15 cellular contexts compared by ENCODE assay signal in genomic region chr7:127346575-127347256, GRCh38. TPM values are rescaled to one million over a fixed set of nuclear protein-coding genes. Genes with fewer than 3 reads are reported as not detected.
DNase-seq lines count a peak whose midpoint lies in the region; ATAC-seq and TF ChIP-seq lines count a peak whose summit lies in the region.
"Had no signal": no experiment of that assay in that cellular context is flagged by ENCODE, and none has a peak within 500 bp of the region (broad histone marks: within the 10 kb centered on the region; RNA-seq: fewer than 3 reads in every experiment).

No MANE protein-coding gene starts in this region.

- DNase-seq in activated CD4-positive, alpha-beta T cell treated with anti-CD3 and anti-CD28 coated beads for 36 hours: peak; percentile 5
- no peak for DNase-seq in activated CD4-positive, alpha-beta T cell treated with anti-CD3 and anti-CD28 coated beads, Interleukin-2, amount 50 U/mL, for 1 hour
- DNase-seq in CD8-positive, alpha-beta T cell: no peak
- no peak for DNase-seq in natural killer cell treated with Interleukin-12 subunit alpha and Interleukin-12 subunit beta and Interleukin-15 and Interleukin-18, amount 100 ng/mL, for 72 hours (ENCODE audit: low spot score)
- DNase-seq in T1000 (lab: John Stamatoyannopoulos, UW): no peak
- no peak for DNase-seq in activated CD4-positive, CD25-positive, alpha-beta regulatory T cell (lab: John Stamatoyannopoulos, UW)
- no peak for DNase-seq in PC-3
- DNase-seq: amniotic stem cell, GDM1, left cardiac atrium, NCI-H774 had no signal

- no TSS peak for BruUV-seq in PC-3 (replicated peaks; lab: Mats Ljungman, UMichigan)

- H3K27ac Mint-ChIP-seq in activated CD4-positive, alpha-beta T cell treated with anti-CD3 and anti-CD28 coated beads for 36 hours: no peak overlapping the region
- no peak overlapping the region for H3K27ac Mint-ChIP-seq in CD8-positive, alpha-beta T cell
- no peak overlapping the region for H3K27ac Mint-ChIP-seq in brain
- peak overlapping the region in 1 of 2 donors; percentile 18 for H3K27ac Mint-ChIP-seq in natural killer cell treated with Interleukin-12 subunit alpha and Interleukin-12 subunit beta and Interleukin-15 and Interleukin-18, amount 100 ng/mL, for 72 hours

- H3K9me2 ChIP-seq in PC-3 (replicated peaks; ENCODE audit: low read length): no peaks in the 10 kb centered on the region

- peaks cover 3% of the 10 kb centered on the region for H3K9me3 Mint-ChIP-seq in activated CD4-positive, alpha-beta T cell treated with anti-CD3 and anti-CD28 coated beads for 36 hours (ENCODE audit: low read depth)
- H3K9me3 Mint-ChIP-seq in CD8-positive, alpha-beta T cell: peaks cover 3% of the 10 kb centered on the region
- peaks cover 0 to 22% (median 4%) of the 10 kb centered on the region in 5 experiments for H3K9me3 Mint-ChIP-seq in brain
- H3K9me3 Mint-ChIP-seq in natural killer cell treated with Interleukin-12 subunit alpha and Interleukin-12 subunit beta and Interleukin-15 and Interleukin-18, amount 100 ng/mL, for 72 hours: no peaks in the 10 kb centered on the region

- no peak overlapping the region for H3K9ac ChIP-seq in PC-3 (ENCODE audit: low read length)
- H3K9ac ChIP-seq: KMS-11 had no signal

- no peak overlapping the region for H3K27ac ChIP-seq in CD8-positive, alpha-beta T cell (ENCODE audit: low read depth, low read length)
- H3K27ac ChIP-seq in PC-3 (ENCODE audit: low read length): no peak overlapping the region
- H3K27ac ChIP-seq: KMS-11, SK-N-MC, uterus had no signal

- no peak for ATAC-seq in activated CD4-positive, alpha-beta T cell treated with anti-CD3 and anti-CD28 coated beads for 36 hours
- ATAC-seq in CD8-positive, alpha-beta T cell: no peak
- ATAC-seq in natural killer cell treated with Interleukin-12 subunit alpha and Interleukin-12 subunit beta and Interleukin-15 and Interleukin-18, amount 100 ng/mL, for 72 hours: no peak
- no peak for ATAC-seq in PC-3

- H3F3A ChIP-seq in PC-3 (ENCODE audit: low read length, unreplicated experiment): no peaks in the 10 kb centered on the region

- H3K36me3 ChIP-seq in CD8-positive, alpha-beta T cell (ENCODE audit: insufficient read depth, low read length): no peaks in the 10 kb centered on the region
- no peaks in the 10 kb centered on the region for H3K36me3 ChIP-seq in PC-3 (ENCODE audit: low read depth, low read length)
- H3K36me3 ChIP-seq: uterus had no signal

- CTCF ChIA-PET in activated CD4-positive, alpha-beta T cell treated with anti-CD3 and anti-CD28 coated beads for 36 hours (lab: Charles Lee): interaction anchor here (1.4 to 2.1 kb wide), 7 partner anchors 12 to 238 kb away, joined by 3 to 10 read pairs (median 6); partner anchors contain the start of gene GCC1
- CTCF ChIA-PET in CD8-positive, alpha-beta T cell (lab: Charles Lee): interaction anchor here (1.1 to 4.5 kb wide), 12 partner anchors 11 to 168 kb away, joined by 3 to 55 read pairs (median 8); partner anchors contain the start of gene ZNF800
- CTCF ChIA-PET in PC-3 (lab: Charles Lee): no interaction called here

- no peak overlapping the region for H3K4me2 ChIP-seq in PC-3 (ENCODE audit: low read length)
- H3K4me2 ChIP-seq: KMS-11 had no signal

- H3K36me3 Mint-ChIP-seq in activated CD4-positive, alpha-beta T cell treated with anti-CD3 and anti-CD28 coated beads for 36 hours (ENCODE audit: low read depth): no peaks in the 10 kb centered on the region
- no peaks in the 10 kb centered on the region for H3K36me3 Mint-ChIP-seq in CD8-positive, alpha-beta T cell
- no peaks in the 10 kb centered on the region for H3K36me3 Mint-ChIP-seq in brain
- H3K36me3 Mint-ChIP-seq in natural killer cell treated with Interleukin-12 subunit alpha and Interleukin-12 subunit beta and Interleukin-15 and Interleukin-18, amount 100 ng/mL, for 72 hours: no peaks in the 10 kb centered on the region

- H3K4me1 ChIP-seq in CD8-positive, alpha-beta T cell (ENCODE audit: insufficient read depth, low read length): peaks cover 3% of the 10 kb centered on the region
- no peaks in the 10 kb centered on the region for H3K4me1 ChIP-seq in PC-3 (ENCODE audit: insufficient read depth, low read length)
- H3K4me1 ChIP-seq: uterus had no signal

- intact Hi-C loops in activated CD4-positive, alpha-beta T cell treated with anti-CD3 and anti-CD28 coated beads for 36 hours (cut with DNase I, micrococcal nuclease): loop anchor here (1.0 to 5.0 kb wide), 8 partner anchors 46 to 241 kb away; partner anchors contain the start of genes ARF5 (in 1 of the 2), GCC1 (in 1 of the 2), GRM8 (in 1 of the 2) and ZNF800 (in 1 of the 2)
- intact Hi-C loops in CD8-positive, alpha-beta T cell (cut with DNase I, micrococcal nuclease): loop anchor here (1.0 to 5.0 kb wide), 5 partner anchors 14 to 168 kb away; partner anchors contain the start of gene ZNF800 (in 1 of the 2)
- intact Hi-C loops in PC-3 (cut with micrococcal nuclease): loop anchor here (10.0 kb wide), 1 partner anchor 168 kb away; no protein-coding TSS in a partner anchor

- H3K79me2 ChIP-seq in PC-3 (ENCODE audit: low read length): no peaks in the 10 kb centered on the region

- no peak overlapping the region for H2AFZ ChIP-seq in PC-3 (ENCODE audit: low read length)

- no peaks in the 10 kb centered on the region for H3K27me3 ChIP-seq in CD8-positive, alpha-beta T cell (ENCODE audit: insufficient read depth, low read length)
- H3K27me3 ChIP-seq in PC-3 (ENCODE audit: low read length): no peaks in the 10 kb centered on the region
- H3K27me3 ChIP-seq: uterus had no signal

- H3K4me1 Mint-ChIP-seq in activated CD4-positive, alpha-beta T cell treated with anti-CD3 and anti-CD28 coated beads for 36 hours: peaks cover 16% of the 10 kb centered on the region
- peaks cover 22% of the 10 kb centered on the region for H3K4me1 Mint-ChIP-seq in CD8-positive, alpha-beta T cell (ENCODE audit: low read depth)
- H3K4me1 Mint-ChIP-seq in brain: no peaks in the 10 kb centered on the region
- peaks cover 20 to 27% of the 10 kb centered on the region in 2 donors for H3K4me1 Mint-ChIP-seq in natural killer cell treated with Interleukin-12 subunit alpha and Interleukin-12 subunit beta and Interleukin-15 and Interleukin-18, amount 100 ng/mL, for 72 hours (ENCODE audit: low read depth in 2 of 2)

- no peaks in the 10 kb centered on the region for H4K20me1 ChIP-seq in PC-3 (ENCODE audit: low read length)

- peak overlapping the region; percentile 32 for H3K4me3 Mint-ChIP-seq in activated CD4-positive, alpha-beta T cell treated with anti-CD3 and anti-CD28 coated beads for 36 hours
- H3K4me3 Mint-ChIP-seq in CD8-positive, alpha-beta T cell: peak overlapping the region; percentile 71
- peak overlapping the region; percentile 34 to 74 (median 57) for H3K4me3 Mint-ChIP-seq in brain
- H3K4me3 Mint-ChIP-seq in natural killer cell treated with Interleukin-12 subunit alpha and Interleukin-12 subunit beta and Interleukin-15 and Interleukin-18, amount 100 ng/mL, for 72 hours: peak overlapping the region; percentile 71

- no peak overlapping the region for H3K4me3 ChIP-seq in CD8-positive, alpha-beta T cell (ENCODE audit: low read depth, low read length)
- H3K4me3 ChIP-seq in PC-3 (ENCODE audit: low read length): no peak overlapping the region

- no peak for TF ChIP-seq CTCF in CD8-positive, alpha-beta T cell (IDR thresholded peaks at IDR 0.05)
- TF ChIP-seq CTCF in brain (conservative IDR thresholded peaks at IDR 0.05): no peak
- TF ChIP-seq CTCF in PC-3 (conservative IDR thresholded peaks at IDR 0.05; ENCODE audit: low read depth, low read length): no peak

- H3K9me3 ChIP-seq in CD8-positive, alpha-beta T cell (ENCODE audit: low read length): no peaks in the 10 kb centered on the region
- no peaks in the 10 kb centered on the region for H3K9me3 ChIP-seq in PC-3 (ENCODE audit: low read length)
- H3K9me3 ChIP-seq: uterus had no signal

- peaks cover 5% of the 10 kb centered on the region for H3K27me3 Mint-ChIP-seq in activated CD4-positive, alpha-beta T cell treated with anti-CD3 and anti-CD28 coated beads for 36 hours
- no peaks in the 10 kb centered on the region for H3K27me3 Mint-ChIP-seq in CD8-positive, alpha-beta T cell (ENCODE audit: low read depth)
- no peaks in the 10 kb centered on the region for H3K27me3 Mint-ChIP-seq in brain
- no peaks in the 10 kb centered on the region for H3K27me3 Mint-ChIP-seq in natural killer cell treated with Interleukin-12 subunit alpha and Interleukin-12 subunit beta and Interleukin-15 and Interleukin-18, amount 100 ng/mL, for 72 hours

- POLR2A ChIA-PET in activated CD4-positive, alpha-beta T cell treated with anti-CD3 and anti-CD28 coated beads for 36 hours (lab: Charles Lee): no interaction called here
- POLR2A ChIA-PET in CD8-positive, alpha-beta T cell (lab: Charles Lee): interaction anchor here (1.4 to 3.3 kb wide), 2 partner anchors 45 to 168 kb away, joined by 3 to 18 read pairs; partner anchors contain the start of gene ZNF800
- POLR2A ChIA-PET in PC-3 (lab: Charles Lee; ENCODE audit: unreplicated experiment): interaction anchor here (0.6 kb wide), 1 partner anchor 130 kb away, joined by 3 read pairs; no protein-coding TSS in a partner anchor

RNA-seq across cellular contexts. Expression of gene ZNF800, which starts 45.8 kb away (rescaled TPM):
- total RNA-seq in activated CD4-positive, alpha-beta T cell treated with anti-CD3 and anti-CD28 coated beads for 36 hours: 10 to 100 TPM; 27.5 to 34.7 TPM
- 10 to 100 TPM; 80.7 to 82.5 TPM for total RNA-seq in CD8-positive, alpha-beta T cell
- 7.4 TPM for polyA plus RNA-seq in brain (ENCODE audit: insufficient read depth, low read depth, low replicate concordance)
- total RNA-seq in natural killer cell treated with Interleukin-12 subunit alpha and Interleukin-12 subunit beta and Interleukin-15 and Interleukin-18, amount 100 ng/mL, for 72 hours: 10 to 100 TPM; 52.8 to 56.3 TPM
- total RNA-seq in PC-3 (2014; rRNA removed): 13.2 and 18.5 TPM in 2 replicates
